Comparison of ENCODE assay signal across 1 cellular context in genomic region chr16:53428681-53429080, GRCh38.
TF ChIP-seq lines count a peak whose summit lies in the region.

No MANE protein-coding gene starts in this region.

TF ChIP-seq in HepG2, 621 proteins besides CTCF, POLR2A, EP300 and RAD21:
- TF ChIP-seq CREB1 (IDR thresholded peaks at IDR 0.05) (0 out of 2 replicates have a peak, but pooled peaks have one; percentile 3), CREB1 (CRISPR knock-in tag; IDR thresholded peaks at IDR 0.05) (no peak), SNAPC5 (CRISPR knock-in tag; IDR thresholded peaks at IDR 0.05; ENCODE audit: borderline replicate concordance) (no peak)
